Comparison of ENCODE assay signal across 1 cellular context in genomic region chr6:47075741-47076421, GRCh38.
TF ChIP-seq lines count a peak whose summit lies in the region.

No MANE protein-coding gene starts in this region.

TF ChIP-seq in HepG2, 621 proteins besides CTCF, POLR2A, EP300 and RAD21 (continued from another document):
- peak; percentile 75; the same call in 1 of the 2 replicates for TF ChIP-seq NR2C2 (CRISPR knock-in tag; IDR thresholded peaks at IDR 0.05; ENCODE audit: borderline replicate concordance)
- TF ChIP-seq KDM1A (CRISPR knock-in tag; IDR thresholded peaks at IDR 0.05) = peak; percentile 89
- peak; percentile 89 for TF ChIP-seq ZNF775 (CRISPR knock-in tag; IDR thresholded peaks at IDR 0.05; ENCODE audit: borderline replicate concordance)
- no peak for TF ChIP-seq GABPA (IDR thresholded peaks at IDR 0.05; ENCODE audit: low read depth, low read length)
- TF ChIP-seq GABPA (CRISPR knock-in tag; IDR thresholded peaks at IDR 0.05; ENCODE audit: low read depth) = peak; percentile 35; the same call in 1 of the 2 replicates
- TF ChIP-seq PBX2 (CRISPR knock-in tag; IDR thresholded peaks at IDR 0.05) = peak; percentile 26; the same call in 1 of the 2 replicates
- peak; percentile 33; the same call in 1 of the 2 replicates for TF ChIP-seq ATF7 (IDR thresholded peaks at IDR 0.05)
- no peak for TF ChIP-seq ATF7 (CRISPR knock-in tag; IDR thresholded peaks at IDR 0.05)
- peak; percentile 72; the same call in 1 of the 2 replicates for TF ChIP-seq ZNF430 (CRISPR knock-in tag; IDR thresholded peaks at IDR 0.05)
- peak; percentile 62; the same call in 1 of the 2 replicates for TF ChIP-seq ZMYM2 (CRISPR knock-in tag; IDR thresholded peaks at IDR 0.05)
- peak; percentile 53; the same call in 1 of the 2 replicates for TF ChIP-seq TGIF2 (CRISPR knock-in tag; IDR thresholded peaks at IDR 0.05)
- peak; percentile 24; the same call in 1 of the 2 replicates for TF ChIP-seq ZBTB25 (CRISPR knock-in tag; IDR thresholded peaks at IDR 0.05)
- peak; percentile 52; the same call in 1 of the 2 replicates for TF ChIP-seq ZNF7 (CRISPR knock-in tag; IDR thresholded peaks at IDR 0.05)
- TF ChIP-seq ZNF17 (CRISPR knock-in tag; IDR thresholded peaks at IDR 0.05) = no peak
- TF ChIP-seq ZBTB46 (CRISPR knock-in tag; IDR thresholded peaks at IDR 0.05; ENCODE audit: borderline replicate concordance) = 0 out of 2 replicates have a peak, but pooled peaks have one; percentile 79
- TF ChIP-seq ZNF24 (IDR thresholded peaks at IDR 0.05) = peak; percentile 67
- TF ChIP-seq ZC3H4 (CRISPR knock-in tag; IDR thresholded peaks at IDR 0.05; ENCODE audit: borderline replicate concordance) = peak; percentile 7; the same call in 1 of the 2 replicates
- TF ChIP-seq ZNF691 (CRISPR knock-in tag; IDR thresholded peaks at IDR 0.05; ENCODE audit: borderline replicate concordance, low read depth) = peak; percentile 76
- no peak for TF ChIP-seq NR3C1 (CRISPR knock-in tag; IDR thresholded peaks at IDR 0.05)
- peak; percentile 58; the same call in 1 of the 2 replicates for TF ChIP-seq BRCA1 (CRISPR knock-in tag; IDR thresholded peaks at IDR 0.05)
- TF ChIP-seq TCF7 (IDR thresholded peaks at IDR 0.05; ENCODE audit: low read depth) = peak; percentile 93
- TF ChIP-seq NFKBIZ (CRISPR knock-in tag; IDR thresholded peaks at IDR 0.05) = peak; percentile 99
- peak; percentile 29; the same call in 1 of the 2 replicates for TF ChIP-seq PHF20 (CRISPR knock-in tag; IDR thresholded peaks at IDR 0.05)
- no peak; the same call in 2 of the 3 replicates for TF ChIP-seq MXI1 (IDR thresholded peaks at IDR 0.05; ENCODE audit: borderline replicate concordance, low read depth, low read length)
- TF ChIP-seq FOXJ3 (CRISPR knock-in tag; IDR thresholded peaks at IDR 0.05; ENCODE audit: borderline replicate concordance) = peak; percentile 97
- TF ChIP-seq RNF219 (CRISPR knock-in tag; IDR thresholded peaks at IDR 0.05) = no peak
- peak; percentile 90 for TF ChIP-seq POLR2G (IDR thresholded peaks at IDR 0.05; ENCODE audit: low read depth, low read length)
- TF ChIP-seq EZH2 (conservative IDR thresholded peaks at IDR 0.05; ENCODE audit: low read depth, low read length) = no peak
